ENCODE assay signal across 9 cellular contexts in the genomic region with DNA sequence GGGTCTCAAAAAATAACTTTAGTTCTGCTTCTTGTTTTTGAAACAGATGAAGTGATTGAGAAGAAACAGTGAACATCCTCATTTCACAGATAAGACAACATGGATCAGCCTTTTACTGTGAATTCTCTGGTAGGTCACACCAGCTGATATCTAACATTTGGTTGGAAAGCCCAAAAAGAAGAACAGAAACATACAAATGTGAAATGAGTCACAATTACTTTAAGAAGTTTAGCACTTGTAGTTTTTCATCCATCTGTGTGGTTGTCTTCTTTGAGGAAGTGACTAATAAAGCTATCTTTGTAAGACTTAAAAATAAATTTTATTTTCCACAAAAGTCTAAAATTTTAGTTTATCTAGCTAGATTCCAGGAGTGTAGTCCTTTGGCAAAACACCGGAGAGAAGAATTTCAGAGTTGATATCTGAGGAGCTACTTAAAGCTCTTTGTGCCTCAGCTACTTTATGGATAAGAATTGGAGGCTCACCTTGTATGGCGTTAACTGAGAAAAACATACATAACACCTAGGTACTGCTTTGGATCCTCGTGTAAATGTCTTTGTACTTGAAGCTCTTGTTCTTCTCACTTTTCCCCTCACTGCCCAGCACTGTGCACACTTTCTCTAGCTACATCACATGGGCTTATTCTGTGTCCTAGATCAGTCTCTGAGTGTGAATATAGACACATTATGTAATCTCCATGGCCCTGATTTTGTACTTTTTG. TPM values are rescaled to one million over a fixed set of nuclear protein-coding genes. Genes with fewer than 3 reads are reported as not detected.
DNase-seq lines count a peak whose midpoint lies in the region; ATAC-seq and TF ChIP-seq lines count a peak whose summit lies in the region.
"Had no signal": no experiment of that assay in that cellular context is flagged by ENCODE, and none has a peak within 500 bp of the region (broad histone marks: within the 10 kb centered on the region; RNA-seq: fewer than 3 reads in every experiment).

No MANE protein-coding gene starts in this region.

- no peaks in the 10 kb centered on the region for H3K27me3 Mint-ChIP-seq in central memory CD8-positive, alpha-beta T cell

- peaks cover 5 to 40% (median 23%) of the 10 kb centered on the region in 4 donors for H3K36me3 ChIP-seq in stomach

- no peak for TF ChIP-seq EP300 in stomach (IDR thresholded peaks at IDR 0.05)

- H3K36me3 Mint-ChIP-seq in central memory CD8-positive, alpha-beta T cell (ENCODE audit: insufficient read depth) = peaks cover 35% of the 10 kb centered on the region

- peak overlapping the region in 2 of 5 donors; percentile 9 to 45 for H3K27ac ChIP-seq in stomach

- H3K27me3 ChIP-seq in stomach = no peaks in the 10 kb centered on the region

- WGBS in stomach, 5 donors = 69 to 89% (median 82%) methylated on average over 3 of the region's 3 CpGs

- ATAC-seq in GM21515 (IDR thresholded peaks at IDR 0.05; ENCODE audit: unreplicated experiment) (peak; percentile 78), HG03575 (IDR thresholded peaks at IDR 0.05; ENCODE audit: extremely low read depth, insufficient number of reproducible peaks, low FRiP score, unreplicated experiment) (peak; percentile 76)
- no peak for ATAC-seq in central memory CD8-positive, alpha-beta T cell (replicated peaks; ENCODE audit: extremely low read depth, poor library complexity, severe bottlenecking)
- ATAC-seq: HCT116 had no signal

- no peaks in the 10 kb centered on the region for H3K9me3 ChIP-seq in stomach

- H3K4me3 ChIP-seq in stomach = no peak overlapping the region

- H3K9me3 Mint-ChIP-seq in central memory CD8-positive, alpha-beta T cell = no peaks in the 10 kb centered on the region

- TF ChIP-seq CTCF in GM10266 (IDR thresholded peaks at IDR 0.05; ENCODE audit: control insufficient read depth, insufficient read depth, low read depth, missing control alignments) (no peak), stomach (IDR thresholded peaks at IDR 0.05) (no peak)

- H3K27ac Mint-ChIP-seq in central memory CD8-positive, alpha-beta T cell (ENCODE audit: low read depth) = peak overlapping the region; percentile 22

- H3K4me3 Mint-ChIP-seq in central memory CD8-positive, alpha-beta T cell = no peak overlapping the region

- TF ChIP-seq POLR2A in stomach (IDR thresholded peaks at IDR 0.05) = no peak

- H3K4me1 ChIP-seq in stomach = peaks cover 0 to 30% (median 20%) of the 10 kb centered on the region in 4 donors

- intact Hi-C loops in stomach (cut with DNase I; ENCODE audit: low total_unique reads) = no loop called here

- peaks cover 43% of the 10 kb centered on the region for H3K4me1 Mint-ChIP-seq in central memory CD8-positive, alpha-beta T cell

- peak; percentile 43 for DNase-seq in GM10266 (ENCODE audit: extremely low spot score)
- no peak for DNase-seq in central memory CD8-positive, alpha-beta T cell (ENCODE audit: low spot score in 2 of 2)
- no peak for DNase-seq in stomach
- no peak for DNase-seq in ecto neural progenitor cell (ENCODE audit: low spot score)
- DNase-seq in NCI-H2171 treated with DMSO at 0.1 percent for 48 hours (lab: John Stamatoyannopoulos, UW) = no peak
- no peak for DNase-seq in NCI-H2081 (lab: John Stamatoyannopoulos, UW)

RNA-seq across cellular contexts. Expression of a gene that starts 21.7 kb away (rescaled TPM):
- 10 to 100 TPM in 3 of 5 donors, 1 to 10 TPM in 2; 6.7 to 40.8 (median 10.7) TPM for total RNA-seq in stomach
- polyA plus RNA-seq in stomach = 1 to 10 TPM; 3.2 to 7.4 (median 5.2) TPM

RNA-seq across cellular contexts. Expression of a gene that starts 50.1 kb away (rescaled TPM):
- total RNA-seq in stomach = 10 to 100 TPM in 3 of 5 donors, 1 to 10 TPM in 2; 6.4 to 63.9 (median 13.8) TPM
- polyA plus RNA-seq in stomach = 10 to 100 TPM; 35.0 to 45.5 (median 37.9) TPM

RNA-seq across cellular contexts. Expression of a gene that starts 50.8 kb away (rescaled TPM):
- 1,000 to 10,000 TPM in 3 of 5 donors, 100 to 1,000 TPM in 2; 662 to 3,169 (median 1,551) TPM for total RNA-seq in stomach
- polyA plus RNA-seq in stomach = 1,000 to 10,000 TPM in 1 of 3 donors, 100 to 1,000 TPM in 2; 233 to 1,186 (median 339) TPM
